36 cellular contexts compared by ENCODE assay signal in the genomic region with DNA sequence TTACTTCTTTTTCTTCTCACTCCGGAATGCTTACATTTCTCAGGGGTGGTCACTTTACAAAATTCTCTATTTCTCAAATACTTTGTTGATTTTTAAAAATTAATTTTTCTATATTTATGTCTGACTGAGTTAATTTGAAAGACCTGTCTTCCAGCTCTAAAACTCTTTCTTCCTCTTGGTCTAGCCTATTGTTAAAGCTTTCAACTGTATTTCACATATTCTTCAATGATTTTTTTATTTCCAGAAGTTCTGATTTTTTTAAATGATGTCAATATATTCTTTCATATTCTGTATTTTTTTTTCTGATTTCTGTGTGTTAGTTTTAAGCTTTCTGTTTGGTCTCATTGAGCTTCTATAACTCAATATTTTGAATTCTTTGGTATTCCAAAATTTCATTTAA. TPM values are rescaled to one million over a fixed set of nuclear protein-coding genes. Genes with fewer than 3 reads are reported as not detected.
"Had no signal": no experiment of that assay in that cellular context is flagged by ENCODE, and none has a peak within 500 bp of the region (broad histone marks: within the 10 kb centered on the region; RNA-seq: fewer than 3 reads in every experiment).

No MANE protein-coding gene starts in this region.

- H3K4me3 Mint-ChIP-seq: activated CD4-positive, alpha-beta memory T cell treated with anti-CD3 and anti-CD28 coated beads for 36 hours; activated CD4-positive, alpha-beta T cell treated with anti-CD3 and anti-CD28 coated beads for 36 hours; activated CD4-positive, alpha-beta T cell treated with anti-CD3 and anti-CD28 coated beads, Interleukin-2, amount 10 ng/mL, durations not matched to agents 24 days and 14 days; activated CD8-positive, alpha-beta memory T cell treated with anti-CD3 and anti-CD28 coated beads, Interleukin-2, amount 10 ng/mL, durations not matched to agents 7 days and 5 days; activated CD8-positive, alpha-beta T cell treated with anti-CD3 and anti-CD28 coated beads, Interleukin-2, amount 10 ng/mL, durations not matched to agents 7 days and 5 days; activated naive CD4-positive, alpha-beta T cell treated with anti-CD3 and anti-CD28 coated beads for 36 hours; activated naive CD4-positive, alpha-beta T cell treated with anti-CD3 and anti-CD28 coated beads, Interleukin-2, amount 50 U/mL, for 24 hours; activated naive CD8-positive, alpha-beta T cell treated with anti-CD3 and anti-CD28 coated beads for 36 hours; activated naive CD8-positive, alpha-beta T cell treated with anti-CD3 and anti-CD28 coated beads, Interleukin-2, amount 50 U/mL, for 24 hours; activated T-helper 1 cell treated with anti-CD3 and anti-CD28 coated beads, Interleukin-12 subunit alpha, Interleukin-12 subunit beta, Interleukin-2, Interleukin-4 antibody, amounts not matched to agents 30 ng/mL and 10 ng/mL and 1 ng/mL, durations not matched to agents 14 hours and 24 hours and 36 hours; effector memory CD8-positive, alpha-beta T cell; T-helper 17 cell; T-helper 2 cell treated with Interferon-gamma antibody and Interleukin-4, amounts not matched to agents 5 μg/mL and 100 μg/mL, for 36 hours had no signal

- DNase-seq: activated CD4-positive, alpha-beta memory T cell treated with anti-CD3 and anti-CD28 coated beads for 36 hours; activated CD4-positive, alpha-beta T cell treated with anti-CD3 and anti-CD28 coated beads for 36 hours; activated CD4-positive, alpha-beta T cell treated with anti-CD3 and anti-CD28 coated beads, Interleukin-2, amount 10 ng/mL, durations not matched to agents 24 days and 14 days; activated CD4-positive, CD25-positive, alpha-beta regulatory T cell; activated CD4-positive, CD25-positive, alpha-beta regulatory T cell treated with anti-CD3 and anti-CD28 coated beads, Interleukin-2, amount 50 U/mL, for 72 hours; activated CD8-positive, alpha-beta memory T cell treated with anti-CD3 and anti-CD28 coated beads, Interleukin-2, amount 10 ng/mL, durations not matched to agents 7 days and 5 days; activated CD8-positive, alpha-beta memory T cell treated with anti-CD3 and anti-CD28 coated beads, Interleukin-2, amount 50 U/mL, for 4 hours; activated CD8-positive, alpha-beta T cell treated with anti-CD3 and anti-CD28 coated beads, Interleukin-2, amount 10 ng/mL, durations not matched to agents 7 days and 5 days; activated effector memory CD4-positive, alpha-beta T cell treated with anti-CD3 and anti-CD28 coated beads, Interleukin-2, amount 50 U/mL, for 16 hours; activated naive CD4-positive, alpha-beta T cell treated with anti-CD3 and anti-CD28 coated beads for 36 hours; activated naive CD8-positive, alpha-beta T cell treated with anti-CD3 and anti-CD28 coated beads for 36 hours; activated naive CD8-positive, alpha-beta T cell treated with anti-CD3 and anti-CD28 coated beads, Interleukin-2, amount 50 U/mL, for 24 hours; activated T-cell treated with anti-CD3 and anti-CD28 coated beads, Interleukin-2, amount 50 U/mL, for 1 hour; activated T-cell treated with anti-CD3 and anti-CD28 coated beads, Interleukin-2, amount 50 U/mL, for 48 hours; adrenal gland; amygdala; aorta; body of pancreas; caudate nucleus; cortex of kidney; dermis blood vessel endothelial cell; effector CD4-positive, alpha-beta T cell; effector memory CD8-positive, alpha-beta T cell; esophagus squamous epithelium; gastrocnemius medialis; T-helper 1 cell; T-helper 17 cell had no signal

- FAIRE-seq: colon, endometrium, endothelial cell of umbilical vein had no signal

- H3K4me1 ChIP-seq: adrenal gland, body of pancreas, gastrocnemius medialis had no signal

- ATAC-seq: activated CD4-positive, alpha-beta T cell treated with anti-CD3 and anti-CD28 coated beads for 36 hours; activated CD8-positive, alpha-beta memory T cell treated with anti-CD3 and anti-CD28 coated beads, Interleukin-2, amount 10 ng/mL, durations not matched to agents 7 days and 5 days; activated CD8-positive, alpha-beta T cell treated with anti-CD3 and anti-CD28 coated beads, Interleukin-2, amount 10 ng/mL, durations not matched to agents 7 days and 5 days; activated naive CD8-positive, alpha-beta T cell treated with anti-CD3 and anti-CD28 coated beads, Interleukin-2, amount 50 U/mL, for 24 hours; body of pancreas; effector memory CD8-positive, alpha-beta T cell; gastrocnemius medialis; T-helper 17 cell had no signal

- H3K27me3 ChIP-seq: adrenal gland, body of pancreas, esophagus squamous epithelium, gastrocnemius medialis had no signal

- H3K36me3 ChIP-seq: adrenal gland, esophagus squamous epithelium, gastrocnemius medialis had no signal

- H3K9me3 ChIP-seq: body of pancreas had no signal

- H3K4me1 Mint-ChIP-seq: activated CD4-positive, alpha-beta T cell treated with anti-CD3 and anti-CD28 coated beads for 36 hours; activated CD4-positive, alpha-beta T cell treated with anti-CD3 and anti-CD28 coated beads, Interleukin-2, amount 10 ng/mL, durations not matched to agents 24 days and 14 days; activated CD8-positive, alpha-beta memory T cell treated with anti-CD3 and anti-CD28 coated beads, Interleukin-2, amount 10 ng/mL, durations not matched to agents 7 days and 5 days; activated naive CD4-positive, alpha-beta T cell treated with anti-CD3 and anti-CD28 coated beads, Interleukin-2, amount 50 U/mL, for 24 hours; activated naive CD8-positive, alpha-beta T cell treated with anti-CD3 and anti-CD28 coated beads for 36 hours; activated naive CD8-positive, alpha-beta T cell treated with anti-CD3 and anti-CD28 coated beads, Interleukin-2, amount 50 U/mL, for 24 hours; T-helper 17 cell had no signal

- H3K36me3 Mint-ChIP-seq: activated CD4-positive, alpha-beta memory T cell treated with anti-CD3 and anti-CD28 coated beads for 36 hours; activated CD8-positive, alpha-beta memory T cell treated with anti-CD3 and anti-CD28 coated beads, Interleukin-2, amount 10 ng/mL, durations not matched to agents 7 days and 5 days had no signal

- H3K4me3 ChIP-seq: adrenal gland, body of pancreas, esophagus squamous epithelium, gastrocnemius medialis had no signal

- H3K27me3 Mint-ChIP-seq: activated CD4-positive, alpha-beta T cell treated with anti-CD3 and anti-CD28 coated beads, Interleukin-2, amount 10 ng/mL, durations not matched to agents 24 days and 14 days; activated CD8-positive, alpha-beta memory T cell treated with anti-CD3 and anti-CD28 coated beads, Interleukin-2, amount 10 ng/mL, durations not matched to agents 7 days and 5 days; activated naive CD8-positive, alpha-beta T cell treated with anti-CD3 and anti-CD28 coated beads for 36 hours had no signal

- H3K27ac ChIP-seq: adrenal gland, body of pancreas, epithelial cell of prostate, esophagus squamous epithelium, gastrocnemius medialis had no signal

- H3K27ac Mint-ChIP-seq: activated CD4-positive, alpha-beta memory T cell treated with anti-CD3 and anti-CD28 coated beads for 36 hours; activated CD4-positive, alpha-beta T cell treated with anti-CD3 and anti-CD28 coated beads for 36 hours; activated CD4-positive, alpha-beta T cell treated with anti-CD3 and anti-CD28 coated beads, Interleukin-2, amount 10 ng/mL, durations not matched to agents 24 days and 14 days; activated CD8-positive, alpha-beta memory T cell treated with anti-CD3 and anti-CD28 coated beads, Interleukin-2, amount 10 ng/mL, durations not matched to agents 7 days and 5 days; activated CD8-positive, alpha-beta T cell treated with anti-CD3 and anti-CD28 coated beads, Interleukin-2, amount 10 ng/mL, durations not matched to agents 7 days and 5 days; activated naive CD4-positive, alpha-beta T cell treated with anti-CD3 and anti-CD28 coated beads for 36 hours; activated naive CD4-positive, alpha-beta T cell treated with anti-CD3 and anti-CD28 coated beads, Interleukin-2, amount 50 U/mL, for 24 hours; activated naive CD8-positive, alpha-beta T cell treated with anti-CD3 and anti-CD28 coated beads for 36 hours; activated naive CD8-positive, alpha-beta T cell treated with anti-CD3 and anti-CD28 coated beads, Interleukin-2, amount 50 U/mL, for 24 hours; activated T-helper 1 cell treated with anti-CD3 and anti-CD28 coated beads, Interleukin-12 subunit alpha, Interleukin-12 subunit beta, Interleukin-2, Interleukin-4 antibody, amounts not matched to agents 30 ng/mL and 10 ng/mL and 1 ng/mL, durations not matched to agents 14 hours and 24 hours and 36 hours; activated T-helper 2 cell treated with anti-CD3 and anti-CD28 coated beads, Interferon-gamma antibody, Interleukin-2, Interleukin-4, amounts not matched to agents 10 μg/mL and 5 μg/mL and 100 μg/mL, durations not matched to agents 14 hours and 24 hours and 36 hours; effector memory CD8-positive, alpha-beta T cell; T-helper 17 cell; T-helper 2 cell treated with Interferon-gamma antibody and Interleukin-4, amounts not matched to agents 5 μg/mL and 100 μg/mL, for 36 hours had no signal

RNA-seq across cellular contexts. Expression of gene AKR1C2, which starts 27.3 kb away (rescaled TPM):
- total RNA-seq: activated CD4-positive, alpha-beta T cell treated with anti-CD3 and anti-CD28 coated beads for 36 hours; activated CD4-positive, alpha-beta T cell treated with anti-CD3 and anti-CD28 coated beads, Interleukin-2, amount 10 ng/mL, durations not matched to agents 24 days and 14 days; activated CD8-positive, alpha-beta memory T cell treated with anti-CD3 and anti-CD28 coated beads for 36 hours; activated CD8-positive, alpha-beta memory T cell treated with anti-CD3 and anti-CD28 coated beads, Interleukin-2, amount 10 ng/mL, durations not matched to agents 7 days and 5 days; activated CD8-positive, alpha-beta T cell treated with anti-CD3 and anti-CD28 coated beads, Interleukin-2, amount 10 ng/mL, durations not matched to agents 7 days and 5 days; activated naive CD8-positive, alpha-beta T cell treated with anti-CD3 and anti-CD28 coated beads for 36 hours; activated T-helper 1 cell treated with anti-CD3 and anti-CD28 coated beads, Interleukin-12 subunit alpha, Interleukin-12 subunit beta, Interleukin-2, Interleukin-4 antibody, amounts not matched to agents 30 ng/mL and 10 ng/mL and 1 ng/mL, durations not matched to agents 14 hours and 24 hours and 36 hours; activated T-helper 2 cell treated with anti-CD3 and anti-CD28 coated beads, Interferon-gamma antibody, Interleukin-2, Interleukin-4, amounts not matched to agents 10 μg/mL and 5 μg/mL and 100 μg/mL, durations not matched to agents 14 hours and 24 hours and 36 hours; T-helper 17 cell had no signal
